2 cellular contexts compared by ENCODE assay signal in the genomic region with DNA sequence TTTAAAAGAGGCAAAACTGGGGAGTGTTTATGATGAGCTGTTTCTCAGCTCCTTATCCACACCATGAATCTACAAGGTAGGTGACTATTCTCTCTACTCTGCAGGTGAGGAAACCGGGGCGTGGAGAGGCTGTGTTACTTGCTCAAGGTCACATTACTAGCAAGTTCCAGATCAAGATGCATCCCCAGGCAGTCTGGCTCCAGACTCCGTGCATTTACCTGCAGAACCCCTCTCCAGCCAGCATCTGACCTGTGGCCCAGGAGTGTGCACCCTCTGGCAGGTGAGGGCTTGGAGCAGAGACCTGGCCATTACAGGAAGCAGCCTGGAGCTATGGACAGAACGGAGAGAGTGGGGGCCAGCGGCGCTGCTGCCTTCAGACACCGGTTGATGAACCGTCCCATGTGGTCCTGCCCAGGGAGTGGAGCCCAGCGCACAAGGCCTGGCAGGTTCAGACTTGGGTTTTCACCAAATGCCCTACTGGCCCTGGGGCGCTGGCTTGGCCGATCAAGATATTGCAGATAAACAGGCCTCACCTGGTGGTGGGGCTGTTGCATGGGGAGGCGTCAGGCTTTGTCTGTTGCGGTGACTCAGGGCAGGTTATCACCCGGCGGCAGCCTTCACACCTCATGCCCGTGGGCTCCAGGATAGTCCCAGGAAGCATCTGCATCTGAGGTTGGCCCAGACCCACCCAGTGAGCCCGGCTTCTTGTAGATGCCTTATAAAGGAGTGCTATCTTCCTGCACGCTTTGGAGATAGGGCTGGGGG.
TF ChIP-seq lines count a peak whose summit lies in the region.

No MANE protein-coding gene starts in this region.

TF ChIP-seq in HepG2, 621 proteins besides CTCF, POLR2A, EP300 and RAD21:
- TF ChIP-seq NFATC3 (CRISPR knock-in tag; IDR thresholded peaks at IDR 0.05) (no peak), PPARG (CRISPR knock-in tag; conservative IDR thresholded peaks at IDR 0.05) (no peak), LCORL (IDR thresholded peaks at IDR 0.05) (no peak), LCORL (CRISPR knock-in tag; IDR thresholded peaks at IDR 0.05) (no peak), ZNF253 (CRISPR knock-in tag; IDR thresholded peaks at IDR 0.05; ENCODE audit: borderline replicate concordance) (no peak), KDM6A (CRISPR knock-in tag; IDR thresholded peaks at IDR 0.05; ENCODE audit: low read depth) (no peak), ZNF724P (CRISPR knock-in tag; IDR thresholded peaks at IDR 0.05; ENCODE audit: borderline replicate concordance) (no peak), STAG1 (CRISPR knock-in tag; IDR thresholded peaks at IDR 0.05) (no peak), ZSCAN29 (CRISPR knock-in tag; conservative IDR thresholded peaks at IDR 0.05) (no peak)
- TF ChIP-seq, protein P1, sequence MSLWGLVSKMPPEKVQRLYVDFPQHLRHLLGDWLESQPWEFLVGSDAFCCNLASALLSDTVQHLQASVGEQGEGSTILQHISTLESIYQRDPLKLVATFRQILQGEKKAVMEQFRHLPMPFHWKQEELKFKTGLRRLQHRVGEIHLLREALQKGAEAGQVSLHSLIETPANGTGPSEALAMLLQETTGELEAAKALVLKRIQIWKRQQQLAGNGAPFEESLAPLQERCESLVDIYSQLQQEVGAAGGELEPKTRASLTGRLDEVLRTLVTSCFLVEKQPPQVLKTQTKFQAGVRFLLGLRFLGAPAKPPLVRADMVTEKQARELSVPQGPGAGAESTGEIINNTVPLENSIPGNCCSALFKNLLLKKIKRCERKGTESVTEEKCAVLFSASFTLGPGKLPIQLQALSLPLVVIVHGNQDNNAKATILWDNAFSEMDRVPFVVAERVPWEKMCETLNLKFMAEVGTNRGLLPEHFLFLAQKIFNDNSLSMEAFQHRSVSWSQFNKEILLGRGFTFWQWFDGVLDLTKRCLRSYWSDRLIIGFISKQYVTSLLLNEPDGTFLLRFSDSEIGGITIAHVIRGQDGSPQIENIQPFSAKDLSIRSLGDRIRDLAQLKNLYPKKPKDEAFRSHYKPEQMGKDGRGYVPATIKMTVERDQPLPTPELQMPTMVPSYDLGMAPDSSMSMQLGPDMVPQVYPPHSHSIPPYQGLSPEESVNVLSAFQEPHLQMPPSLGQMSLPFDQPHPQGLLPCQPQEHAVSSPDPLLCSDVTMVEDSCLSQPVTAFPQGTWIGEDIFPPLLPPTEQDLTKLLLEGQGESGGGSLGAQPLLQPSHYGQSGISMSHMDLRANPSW (CRISPR knock-in tag; IDR thresholded peaks at IDR 0.05; ENCODE audit: borderline replicate concordance): no peak

TF ChIP-seq in H1, 55 proteins besides CTCF, POLR2A, EP300 and RAD21:
- TF ChIP-seq SP1 (IDR thresholded peaks at IDR 0.05; ENCODE audit: low read depth, low read length) (no peak), SRF (IDR thresholded peaks at IDR 0.05; ENCODE audit: low read depth, low read length) (no peak), CREB1 (IDR thresholded peaks at IDR 0.05) (peak; percentile 31; the same call in 1 of the 2 replicates), TCF12 (IDR thresholded peaks at IDR 0.05; ENCODE audit: low read depth, low read length) (no peak), CTBP2 (IDR thresholded peaks at IDR 0.05; ENCODE audit: borderline replicate concordance, insufficient read depth, insufficient read length, low read length) (no peak), POLR2AphosphoS5 (IDR thresholded peaks at IDR 0.05; ENCODE audit: low read depth, low read length) (no peak), JUND (IDR thresholded peaks at IDR 0.05; ENCODE audit: low read length) (0 out of 2 replicates have a peak, but pooled peaks have one; percentile 19)
- TF ChIP-seq, protein P2, sequence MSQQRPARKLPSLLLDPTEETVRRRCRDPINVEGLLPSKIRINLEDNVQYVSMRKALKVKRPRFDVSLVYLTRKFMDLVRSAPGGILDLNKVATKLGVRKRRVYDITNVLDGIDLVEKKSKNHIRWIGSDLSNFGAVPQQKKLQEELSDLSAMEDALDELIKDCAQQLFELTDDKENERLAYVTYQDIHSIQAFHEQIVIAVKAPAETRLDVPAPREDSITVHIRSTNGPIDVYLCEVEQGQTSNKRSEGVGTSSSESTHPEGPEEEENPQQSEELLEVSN (IDR thresholded peaks at IDR 0.05): peak; percentile 70
- TF ChIP-seq, protein P3, sequence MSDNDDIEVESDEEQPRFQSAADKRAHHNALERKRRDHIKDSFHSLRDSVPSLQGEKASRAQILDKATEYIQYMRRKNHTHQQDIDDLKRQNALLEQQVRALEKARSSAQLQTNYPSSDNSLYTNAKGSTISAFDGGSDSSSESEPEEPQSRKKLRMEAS (IDR thresholded peaks at IDR 0.05): peak; percentile 57
